In genomic region chr9:135502168-135502872, GRCh38 we compare ENCODE assay signal across 11 cellular contexts. TPM values are rescaled to one million over a fixed set of nuclear protein-coding genes. Genes with fewer than 3 reads are reported as not detected.
DNase-seq lines count a peak whose midpoint lies in the region; ATAC-seq and TF ChIP-seq lines count a peak whose summit lies in the region.
"Had no signal": no experiment of that assay in that cellular context is flagged by ENCODE, and none has a peak within 500 bp of the region (broad histone marks: within the 10 kb centered on the region; RNA-seq: fewer than 3 reads in every experiment).

No MANE protein-coding gene starts in this region.

- no peak overlapping the region for H4K91ac ChIP-seq in mesenchymal stem cell (ENCODE audit: low read length)

- peaks cover 2% of the 10 kb centered on the region for H3K27me3 Mint-ChIP-seq in HFFc6 (ENCODE audit: insufficient read depth)
- peaks cover 4% of the 10 kb centered on the region for H3K27me3 Mint-ChIP-seq in activated naive CD8-positive, alpha-beta T cell treated with anti-CD3 and anti-CD28 coated beads for 36 hours

- H4K8ac ChIP-seq in mesenchymal stem cell (ENCODE audit: low read length), result no peak overlapping the region

- H2BK12ac ChIP-seq in mesenchymal stem cell (ENCODE audit: low read length in 2 of 2), result no peak overlapping the region

- H3K9ac ChIP-seq in mesenchymal stem cell (ENCODE audit: low read length), result peak overlapping the region; percentile 93

- H3K36me3 ChIP-seq in A673 (ENCODE audit: insufficient read depth, low read length, poor library complexity, severe bottlenecking) (peaks cover 37% of the 10 kb centered on the region), mesenchymal stem cell (ENCODE audit: control insufficient read depth in 1 of 2, insufficient read depth in 2 of 2, low read depth in 1 of 2, low read length in 2 of 2) (peaks cover 31 to 49% of the 10 kb centered on the region in 2 experiments), uterus (no peaks in the 10 kb centered on the region)

- 95% methylated on average over 15 of the region's 15 CpGs for WGBS in mesenchymal stem cell

- H2BK5ac ChIP-seq in mesenchymal stem cell (ENCODE audit: low read depth, low read length, poor library complexity, severe bottlenecking), result no peak overlapping the region

- CTCF ChIA-PET in A673 (lab: Charles Lee), result no interaction called here

- ATAC-seq in GM18868 (IDR thresholded peaks at IDR 0.05; ENCODE audit: unreplicated experiment), result no peak

- H3K9me3 ChIP-seq in A673 (ENCODE audit: low read depth, low read length, poor library complexity, severe bottlenecking) (no peaks in the 10 kb centered on the region), mesenchymal stem cell (ENCODE audit: control insufficient read depth, low read length) (no peaks in the 10 kb centered on the region), uterus (no peaks in the 10 kb centered on the region)
- H3K9me3 ChIP-seq: esophagus squamous epithelium had no signal

- H3K18ac ChIP-seq in mesenchymal stem cell (ENCODE audit: low read depth in 1 of 2, low read length in 2 of 2), result no peak overlapping the region

- no peak overlapping the region for H3K27ac ChIP-seq in A673 (ENCODE audit: low read depth, low read length, poor library complexity, severe bottlenecking)
- H3K27ac ChIP-seq in mesenchymal stem cell (ENCODE audit: low read length, poor library complexity, severe bottlenecking), result no peak overlapping the region
- no peak overlapping the region for H3K27ac ChIP-seq in uterus

- POLR2A ChIA-PET in A673 (lab: Charles Lee; ENCODE audit: low non-redundant PET), result no interaction called here

- peak overlapping the region; percentile 72 for H3K4me2 ChIP-seq in mesenchymal stem cell (ENCODE audit: low read length, poor library complexity, severe bottlenecking)

- no peaks in the 10 kb centered on the region for H3K9me3 Mint-ChIP-seq in HFFc6
- no peaks in the 10 kb centered on the region for H3K9me3 Mint-ChIP-seq in activated naive CD8-positive, alpha-beta T cell treated with anti-CD3 and anti-CD28 coated beads for 36 hours

- H3K36me3 Mint-ChIP-seq in HFFc6 (ENCODE audit: low read depth), result peaks cover 4% of the 10 kb centered on the region; the same call in 1 of the 2 replicates
- H3K36me3 Mint-ChIP-seq in activated naive CD8-positive, alpha-beta T cell treated with anti-CD3 and anti-CD28 coated beads for 36 hours, result peaks cover 30% of the 10 kb centered on the region

- 0 out of 2 replicates have a peak, but pooled peaks cover 7% of the 10 kb centered on the region for H3K4me1 Mint-ChIP-seq in HFFc6 (ENCODE audit: low read depth)
- peaks cover 11% of the 10 kb centered on the region for H3K4me1 Mint-ChIP-seq in activated naive CD8-positive, alpha-beta T cell treated with anti-CD3 and anti-CD28 coated beads for 36 hours

- no peak overlapping the region for H3K14ac ChIP-seq in mesenchymal stem cell (ENCODE audit: low read length in 2 of 2)

- H3K27me3 ChIP-seq in A673 (replicated peaks; ENCODE audit: insufficient read depth, low read depth, low read length, poor library complexity) (no peaks in the 10 kb centered on the region), mesenchymal stem cell (ENCODE audit: control insufficient read depth in 1 of 2, insufficient read depth in 1 of 2, low read length in 2 of 2) (no peaks in the 10 kb centered on the region), uterus (no peaks in the 10 kb centered on the region)
- H3K27me3 ChIP-seq: esophagus squamous epithelium had no signal

- TF ChIP-seq CTCF in A673 (conservative IDR thresholded peaks at IDR 0.05; ENCODE audit: low read depth, low read length) (no peak), HFFc6 (IDR thresholded peaks at IDR 0.05) (no peak), uterus (IDR thresholded peaks at IDR 0.05) (no peak)

- DNase-seq in A673 (ENCODE audit: low spot score), result no peak
- DNase-seq in HFFc6, result no peak
- DNase-seq in activated naive CD8-positive, alpha-beta T cell treated with anti-CD3 and anti-CD28 coated beads for 36 hours, result no peak
- no peak for DNase-seq in mesenchymal stem cell
- DNase-seq in uterus, result no peak
- no peak for DNase-seq in NCI-H2227 (lab: John Stamatoyannopoulos, UW; ENCODE audit: unreplicated experiment)
- no peak for DNase-seq in KG1 (lab: John Stamatoyannopoulos, UW)
- DNase-seq: esophagus squamous epithelium, mesendoderm had no signal

- BruUV-seq in A673 (replicated peaks; lab: Mats Ljungman, UMichigan), result no TSS peak

- H3K79me1 ChIP-seq in mesenchymal stem cell (replicated peaks; ENCODE audit: low read length, poor library complexity, severe bottlenecking), result peaks cover 37% of the 10 kb centered on the region

- peak overlapping the region in 1 of 2 experiments; percentile 50 for H3K23ac ChIP-seq in mesenchymal stem cell (ENCODE audit: low read length in 2 of 2)

- H3K4me3 Mint-ChIP-seq in HFFc6, result peak overlapping the region; percentile 89
- peak overlapping the region; percentile 93 for H3K4me3 Mint-ChIP-seq in activated naive CD8-positive, alpha-beta T cell treated with anti-CD3 and anti-CD28 coated beads for 36 hours

- H3K4me1 ChIP-seq in A673 (ENCODE audit: insufficient read depth, low read length, poor library complexity, severe bottlenecking) (peaks cover 12% of the 10 kb centered on the region), mesenchymal stem cell (ENCODE audit: control insufficient read depth, insufficient read depth, low read depth, low read length) (peaks cover 41% of the 10 kb centered on the region), uterus (peaks cover 2 to 16% of the 10 kb centered on the region in 2 donors)

- no peak overlapping the region for H3K27ac Mint-ChIP-seq in HFFc6
- peak overlapping the region; percentile 38 for H3K27ac Mint-ChIP-seq in activated naive CD8-positive, alpha-beta T cell treated with anti-CD3 and anti-CD28 coated beads for 36 hours

- no peak overlapping the region for H2AK5ac ChIP-seq in mesenchymal stem cell (ENCODE audit: low read length, severe bottlenecking)

- H2BK15ac ChIP-seq in mesenchymal stem cell (ENCODE audit: low read depth, poor library complexity, severe bottlenecking), result no peak overlapping the region

- no peak overlapping the region for H2BK120ac ChIP-seq in mesenchymal stem cell (ENCODE audit: low read depth, low read length)

- no peak for TF ChIP-seq POLR2A in uterus (IDR thresholded peaks at IDR 0.05)

- intact Hi-C loops in A673 (cut with micrococcal nuclease; ENCODE audit: unreplicated experiment) (no loop called here), uterus (cut with DNase I; ENCODE audit: low total_unique reads) (no loop called here)

- H3K4me3 ChIP-seq in A673 (ENCODE audit: low read depth, low read length, poor library complexity, severe bottlenecking) (peak overlapping the region; percentile 100), mesenchymal stem cell (ENCODE audit: insufficient read depth in 1 of 2, low read depth in 1 of 2, low read length in 2 of 2) (peak overlapping the region; percentile 0 to 82), uterus (no peak overlapping the region)

- no peak overlapping the region for H3K4ac ChIP-seq in mesenchymal stem cell (ENCODE audit: low read depth in 1 of 2, low read length in 2 of 2)

- no peak overlapping the region for H2AFZ ChIP-seq in mesenchymal stem cell (ENCODE audit: low read depth, low read length)

RNA-seq across cellular contexts. Expression of gene MRPS2, which starts 1.8 kb away (rescaled TPM):
- total RNA-seq in A673 (2021), result 83.2 and 88.8 TPM in 2 replicates
- 10 to 100 TPM; 37.5 to 43.3 (median 38.6) TPM for total RNA-seq in HFFc6 (2021; fragmentation: NEBNext Ultra II Directional; extraction: Animal tissue kit (Norgen Biotek cat#: 25700))
- total RNA-seq in activated naive CD8-positive, alpha-beta T cell treated with anti-CD3 and anti-CD28 coated beads for 36 hours, result 10 to 100 TPM; 74.0 to 78.8 TPM
- polyA plus RNA-seq in mesenchymal stem cell (2013, experiment 1 of 2), result 75.7 TPM
- 66.5 TPM for polyA plus RNA-seq in mesenchymal stem cell (2013, experiment 2 of 2)
- total RNA-seq in uterus, result 10 to 100 TPM in 3 of 4 donors, 1 to 10 TPM in 1; 9.7 to 28.2 (median 20.1) TPM

RNA-seq across cellular contexts. Expression of gene LCN1, which starts 18.9 kb away (rescaled TPM):
- total RNA-seq in A673 (2021), result not detected in 2 replicates
- total RNA-seq in HFFc6 (2021; fragmentation: NEBNext Ultra II Directional; extraction: Animal tissue kit (Norgen Biotek cat#: 25700)), result under 1 TPM in 2 of 6 experiments, not detected in 4; 0.28 to 0.46 TPM
- not detected for total RNA-seq in activated naive CD8-positive, alpha-beta T cell treated with anti-CD3 and anti-CD28 coated beads for 36 hours
- not detected for polyA plus RNA-seq in mesenchymal stem cell (2013, experiment 1 of 2)
- not detected for polyA plus RNA-seq in mesenchymal stem cell (2013, experiment 2 of 2)
- 1 to 10 TPM in 1 of 4 donors, not detected in 3; 2.2 TPM for total RNA-seq in uterus
- total RNA-seq: esophagus squamous epithelium, M059J had no signal

RNA-seq across cellular contexts. Expression of gene PPP1R26, which starts 22.7 kb away (rescaled TPM):
- 7.4 and 9.6 TPM in 2 replicates for total RNA-seq in A673 (2021)
- 10 to 100 TPM; 10.6 to 14.9 (median 11.0) TPM for total RNA-seq in HFFc6 (2021; fragmentation: NEBNext Ultra II Directional; extraction: Animal tissue kit (Norgen Biotek cat#: 25700))
- under 1 TPM; 0.20 to 0.27 TPM for total RNA-seq in activated naive CD8-positive, alpha-beta T cell treated with anti-CD3 and anti-CD28 coated beads for 36 hours
- polyA plus RNA-seq in mesenchymal stem cell (2013, experiment 1 of 2), result 6.6 TPM
- 6.3 TPM for polyA plus RNA-seq in mesenchymal stem cell (2013, experiment 2 of 2)
- 10 to 100 TPM in 2 of 4 donors, 1 to 10 TPM in 2; 3.6 to 16.4 (median 10.6) TPM for total RNA-seq in uterus

RNA-seq across cellular contexts. Expression of gene OBP2A, which starts 43.6 kb away (rescaled TPM):
- total RNA-seq in A673 (2021) (not detected in 2 replicates), uterus (not detected)
- total RNA-seq in HFFc6 (2021; fragmentation: NEBNext Ultra II Directional; extraction: Animal tissue kit (Norgen Biotek cat#: 25700)), result not detected
- total RNA-seq in activated naive CD8-positive, alpha-beta T cell treated with anti-CD3 and anti-CD28 coated beads for 36 hours, result not detected
- polyA plus RNA-seq in mesenchymal stem cell (2013, experiment 1 of 2), result not detected
- not detected for polyA plus RNA-seq in mesenchymal stem cell (2013, experiment 2 of 2)
- total RNA-seq: esophagus squamous epithelium, M059J had no signal

RNA-seq across cellular contexts. Expression of gene PAEP, which starts 59.2 kb away (rescaled TPM):
- total RNA-seq in A673 (2021) (not detected in 2 replicates), uterus (not detected)
- not detected for total RNA-seq in HFFc6 (2021; fragmentation: NEBNext Ultra II Directional; extraction: Animal tissue kit (Norgen Biotek cat#: 25700))
- not detected for total RNA-seq in activated naive CD8-positive, alpha-beta T cell treated with anti-CD3 and anti-CD28 coated beads for 36 hours
- polyA plus RNA-seq in mesenchymal stem cell (2013, experiment 1 of 2), result not detected
- polyA plus RNA-seq in mesenchymal stem cell (2013, experiment 2 of 2), result not detected
- total RNA-seq: esophagus squamous epithelium, M059J had no signal

Comparison
In these comparisons a context has a peak if more than half of its experiments do, and no peak if none do; other contexts are left out.
1. H3K4me3 ChIP-seq: peak in A673 (single experiment) and mesenchymal stem cell (2 of 2); none in uterus (0 of 2).